In genomic region chr15:57003418-57003817, GRCh38 we compare ENCODE assay signal across 17 cellular contexts.
DNase-seq lines count a peak whose midpoint lies in the region; ATAC-seq, FAIRE-seq and TF ChIP-seq lines count a peak whose summit lies in the region.
"Had no signal": no experiment of that assay in that cellular context is flagged by ENCODE, and none has a peak within 500 bp of the region (broad histone marks: within the 10 kb centered on the region; RNA-seq: fewer than 3 reads in every experiment).

No MANE protein-coding gene starts in this region.

- H3K9me3 ChIP-seq in A549, result no peaks in the 10 kb centered on the region
- no peaks in the 10 kb centered on the region for H3K9me3 ChIP-seq in colonic mucosa
- H3K9me3 ChIP-seq: ovary, testis had no signal

- TF ChIP-seq POLR2A in A549 (IDR thresholded peaks at IDR 0.05; ENCODE audit: low read length), result no peak

- POLR2A ChIA-PET in A549 (lab: Yijun Ruan, JAX), result interaction anchor here (0.6 to 0.9 kb wide), 3 partner anchors 51 to 85 kb away, joined by 3 to 4 read pairs (median 3); partner anchors contain the start of gene TCF12

- H3K9ac ChIP-seq in colonic mucosa (ENCODE audit: low read depth in 2 of 2, low read length in 2 of 2), result no peak overlapping the region

- no peak for TF ChIP-seq RAD21 in A549 (conservative IDR thresholded peaks at IDR 0.05 in 1 of 2, IDR thresholded peaks at IDR 0.05 in 1 of 2)

- H3K36me3 ChIP-seq in colonic mucosa, result no peaks in the 10 kb centered on the region
- H3K36me3 ChIP-seq: ovary had no signal

- DNase-seq in A549 (ENCODE audit: low read depth in 1 of 2, low spot score in 1 of 2) (peak in 1 of 2 experiments; percentile 65), H4 (ENCODE audit: low spot score) (peak; percentile 71), astrocyte of the cerebellum (ENCODE audit: low read depth) (peak; percentile 37), fibroblast of pulmonary artery (ENCODE audit: low read depth) (peak; percentile 78), cerebellar cortex (ENCODE audit: low spot score) (no peak), colonic mucosa (no peak), NCI-H1048 (lab: John Stamatoyannopoulos, UW) (no peak)
- DNase-seq: activated naive CD4-positive, alpha-beta T cell treated with anti-CD3 and anti-CD28 coated beads for 36 hours; cortex of kidney; NCI-H2171; ovary; testis had no signal

- intact Hi-C loops in colonic mucosa (cut with DNase I), result no loop called here

- H3K4me1 ChIP-seq in A549 (peaks cover 15% of the 10 kb centered on the region), colonic mucosa (no peaks in the 10 kb centered on the region)
- H3K4me1 ChIP-seq: testis had no signal

- in situ Hi-C loops in astrocyte of the cerebellum (cut with HindIII; ENCODE audit: low sequenced_read_pairs), result no loop called here

- CTCF ChIA-PET in A549 (lab: Yijun Ruan, JAX), result interaction anchor here (1.3 to 1.6 kb wide), 3 partner anchors 39 to 303 kb away, joined by 4 to 5 read pairs (median 4); no protein-coding TSS in a partner anchor

- TF ChIP-seq CTCF in A549 (IDR thresholded peaks at IDR 0.05), result no peak
- TF ChIP-seq CTCF in astrocyte of the cerebellum (IDR thresholded peaks at IDR 0.05; ENCODE audit: low read depth, low read length, missing control alignments), result no peak
- TF ChIP-seq CTCF in fibroblast of pulmonary artery (IDR thresholded peaks at IDR 0.05; ENCODE audit: low read length, missing control alignments), result no peak
- no peak for TF ChIP-seq CTCF in colonic mucosa (IDR thresholded peaks at IDR 0.05)

- TF ChIP-seq EP300 in A549 (IDR thresholded peaks at IDR 0.05), result no peak

- no peaks in the 10 kb centered on the region for H3K27me3 ChIP-seq in colonic mucosa
- H3K27me3 ChIP-seq: ovary, testis had no signal

- ATAC-seq in A549, result peak; percentile 78 to 85; a peak in 5 of 6 replicates
- ATAC-seq in HG02623 (IDR thresholded peaks at IDR 0.05; ENCODE audit: unreplicated experiment), result no peak

- WGBS in A549 (ENCODE audit: missing lambda C conversion rate), result 12% methylated on average over 4 of the region's 4 CpGs

- no peak overlapping the region for H3K27ac ChIP-seq in A549
- H3K27ac ChIP-seq in colonic mucosa, result no peak overlapping the region
- H3K27ac ChIP-seq: ovary, SK-N-MC, testis, VCaP had no signal

- peak; percentile 79 for FAIRE-seq in A549 (lab: Jason Lieb, UNC)
- FAIRE-seq: A204.1, frontal cortex had no signal

- H3K4me2 ChIP-seq in A549, result peak overlapping the region; percentile 50

- H3K4me3 ChIP-seq in A549, result no peak overlapping the region
- no peak overlapping the region for H3K4me3 ChIP-seq in astrocyte of the cerebellum (ENCODE audit: low read depth, low read length)
- H3K4me3 ChIP-seq in fibroblast of pulmonary artery (replicated peaks; ENCODE audit: low read depth, low read length), result no peak overlapping the region
- no peak overlapping the region for H3K4me3 ChIP-seq in colonic mucosa
- H3K4me3 ChIP-seq: ovary, SK-N-MC, testis had no signal

TF ChIP-seq in A549, 52 proteins besides CTCF, POLR2A, EP300 and RAD21:
- TF ChIP-seq RFX5 (IDR thresholded peaks at IDR 0.05) (no peak), FOXS1 (CRISPR knock-in tag; IDR thresholded peaks at IDR 0.05) (peak; percentile 43; the same call in 1 of the 2 replicates), CEBPB (IDR thresholded peaks at IDR 0.05) (peak in 1 of 2 experiments; percentile 26; a peak in 1 of 4 replicates), JUNB (IDR thresholded peaks at IDR 0.05) (0 out of 2 replicates have a peak, but pooled peaks have one; percentile 20), FOSL2 (IDR thresholded peaks at IDR 0.05) (no peak), FOSL2 (CRISPR knock-in tag; IDR thresholded peaks at IDR 0.05) (peak; percentile 83), SMC3 (IDR thresholded peaks at IDR 0.05) (no peak), MAFK (IDR thresholded peaks at IDR 0.05; ENCODE audit: partially characterized antibody) (peak; percentile 12), HES2 (IDR thresholded peaks at IDR 0.05) (no peak)
- TF ChIP-seq, protein P1, sequence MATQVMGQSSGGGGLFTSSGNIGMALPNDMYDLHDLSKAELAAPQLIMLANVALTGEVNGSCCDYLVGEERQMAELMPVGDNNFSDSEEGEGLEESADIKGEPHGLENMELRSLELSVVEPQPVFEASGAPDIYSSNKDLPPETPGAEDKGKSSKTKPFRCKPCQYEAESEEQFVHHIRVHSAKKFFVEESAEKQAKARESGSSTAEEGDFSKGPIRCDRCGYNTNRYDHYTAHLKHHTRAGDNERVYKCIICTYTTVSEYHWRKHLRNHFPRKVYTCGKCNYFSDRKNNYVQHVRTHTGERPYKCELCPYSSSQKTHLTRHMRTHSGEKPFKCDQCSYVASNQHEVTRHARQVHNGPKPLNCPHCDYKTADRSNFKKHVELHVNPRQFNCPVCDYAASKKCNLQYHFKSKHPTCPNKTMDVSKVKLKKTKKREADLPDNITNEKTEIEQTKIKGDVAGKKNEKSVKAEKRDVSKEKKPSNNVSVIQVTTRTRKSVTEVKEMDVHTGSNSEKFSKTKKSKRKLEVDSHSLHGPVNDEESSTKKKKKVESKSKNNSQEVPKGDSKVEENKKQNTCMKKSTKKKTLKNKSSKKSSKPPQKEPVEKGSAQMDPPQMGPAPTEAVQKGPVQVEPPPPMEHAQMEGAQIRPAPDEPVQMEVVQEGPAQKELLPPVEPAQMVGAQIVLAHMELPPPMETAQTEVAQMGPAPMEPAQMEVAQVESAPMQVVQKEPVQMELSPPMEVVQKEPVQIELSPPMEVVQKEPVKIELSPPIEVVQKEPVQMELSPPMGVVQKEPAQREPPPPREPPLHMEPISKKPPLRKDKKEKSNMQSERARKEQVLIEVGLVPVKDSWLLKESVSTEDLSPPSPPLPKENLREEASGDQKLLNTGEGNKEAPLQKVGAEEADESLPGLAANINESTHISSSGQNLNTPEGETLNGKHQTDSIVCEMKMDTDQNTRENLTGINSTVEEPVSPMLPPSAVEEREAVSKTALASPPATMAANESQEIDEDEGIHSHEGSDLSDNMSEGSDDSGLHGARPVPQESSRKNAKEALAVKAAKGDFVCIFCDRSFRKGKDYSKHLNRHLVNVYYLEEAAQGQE (IDR thresholded peaks at IDR 0.05), result no peak

Comparison
In these comparisons a context has a peak if more than half of its experiments do, and no peak if none do; other contexts are left out.
1. DNase-seq: peak in H4 (single experiment), astrocyte of the cerebellum (single experiment) and fibroblast of pulmonary artery (single experiment); none in cerebellar cortex (single experiment), colonic mucosa (single experiment) and NCI-H1048 (single experiment).